ENCODE assay signal across 8 cellular contexts in genomic region chr17:72030067-72030899, GRCh38.
DNase-seq lines count a peak whose midpoint lies in the region; ATAC-seq, FAIRE-seq and TF ChIP-seq lines count a peak whose summit lies in the region.

No MANE protein-coding gene starts in this region.

- H3K4me1 ChIP-seq in HepG2 (ENCODE audit: insufficient read depth, low read length), result peaks cover 11% of the 10 kb centered on the region

- WGBS in HepG2 (ENCODE audit: low lambda C conversion rate), result 9% methylated on average over 20 of the region's 22 CpGs

- BruUV-seq in HepG2 (replicated peaks; lab: Mats Ljungman, UMichigan), result no TSS peak

- H2AFZ ChIP-seq in HepG2 (ENCODE audit: low read length), result peak overlapping the region; percentile 86

- peak; percentile 60; the same call in 1 of the 2 replicates for TF ChIP-seq POLR2A in Raji (IDR thresholded peaks at IDR 0.05; ENCODE audit: insufficient read depth, low read depth, low read length)
- no peak for TF ChIP-seq POLR2A in HepG2 (IDR thresholded peaks at IDR 0.05; ENCODE audit: insufficient read depth in 1 of 2, low read depth in 2 of 2, low read length in 2 of 2)

- H4K20me1 ChIP-seq in HepG2 (ENCODE audit: insufficient read depth, low read length), result no peaks in the 10 kb centered on the region

- peak overlapping the region; percentile 76 for H3K4me2 ChIP-seq in HepG2 (ENCODE audit: low read depth, low read length)

- TF ChIP-seq RAD21 in HepG2 (CRISPR knock-in tag; IDR thresholded peaks at IDR 0.05), result no peak

- FAIRE-seq in GM19239 (lab: Jason Lieb, UNC) (peak; percentile 99), HepG2 (lab: Jason Lieb, UNC) (no peak)

- H3K27ac ChIP-seq in coronary artery (no peak overlapping the region), HepG2 (ENCODE audit: extremely low read length, insufficient read depth, low read length) (no peak overlapping the region)

- peaks cover 0 to 21% of the 10 kb centered on the region in 2 experiments; a peak in 3 of 5 replicates for H3K27me3 ChIP-seq in HepG2 (ENCODE audit: control insufficient read depth in 1 of 2, insufficient read depth in 2 of 2, low read length in 2 of 2)

- H3K9ac ChIP-seq in HepG2 (ENCODE audit: insufficient read depth, low read depth, low read length), result no peak overlapping the region

- H3K4me3 ChIP-seq in coronary artery, result peak overlapping the region; percentile 72
- H3K4me3 ChIP-seq in HepG2 (replicated peaks in 1 of 3; ENCODE audit: insufficient read depth in 1 of 3, low read depth in 2 of 3, low read length in 3 of 3), result peak overlapping the region; percentile 20 to 58 (median 47); a peak in 4 of 6 replicates

- peak; percentile 79 for ATAC-seq in HG03280 (IDR thresholded peaks at IDR 0.05; ENCODE audit: unreplicated experiment)
- peak; percentile 88 for ATAC-seq in HepG2
- no peak for ATAC-seq in stimulated activated naive CD8-positive, alpha-beta T cell treated with anti-CD3 and anti-CD28 coated beads, Interleukin-15, Interleukin-2, amounts not matched to agents 100 U/mL and 50 U/mL, for 24 hours

- no peaks in the 10 kb centered on the region for H3K9me3 ChIP-seq in HepG2 (ENCODE audit: low read length)

- DNase-seq in D341Med (ENCODE audit: low spot score) (peak; percentile 46), GM19239 (ENCODE audit: insufficient read length, low spot score) (peak; percentile 16), coronary artery (ENCODE audit: low spot score) (no peak), HepG2 (ENCODE audit: low spot score) (peak; percentile 16), HK-2 (ENCODE audit: unreplicated experiment) (no peak)
- DNase-seq in stimulated activated naive CD8-positive, alpha-beta T cell treated with anti-CD3 and anti-CD28 coated beads, Interleukin-15, Interleukin-2, amounts not matched to agents 100 U/mL and 50 U/mL, for 24 hours, result peak; percentile 23

- CTCF ChIA-PET in HepG2 (lab: Yijun Ruan, JAX; ENCODE audit: low intra/inter-chr PET ratio, low total read pairs), result no interaction called here

- no peaks in the 10 kb centered on the region for H3K79me2 ChIP-seq in HepG2 (ENCODE audit: insufficient read depth, low read length)

- POLR2A ChIA-PET in HepG2 (lab: Yijun Ruan, JAX), result no interaction called here

- TF ChIP-seq EP300 in HepG2 (IDR thresholded peaks at IDR 0.05; ENCODE audit: low read depth in 2 of 2, low read length in 2 of 2) (no peak), HepG2 (CRISPR knock-in tag; IDR thresholded peaks at IDR 0.05; ENCODE audit: borderline replicate concordance) (no peak)

- in situ Hi-C loops in HepG2 (cut with HindIII; ENCODE audit: extremely low pct_ligation_motif_present, low pct_unique_long_range_greater_than_20kb), result no loop called here

- intact Hi-C loops in HepG2 (cut with micrococcal nuclease; ENCODE audit: unreplicated experiment), result no loop called here

- TF ChIP-seq CTCF in coronary artery (IDR thresholded peaks at IDR 0.05) (peak; percentile 15), HepG2 (CRISPR knock-in tag; IDR thresholded peaks at IDR 0.05) (peak; percentile 28; the same call in 1 of the 2 replicates)

- H3K36me3 ChIP-seq in HepG2 (replicated peaks in 1 of 2; ENCODE audit: control insufficient read depth in 1 of 2, insufficient read depth in 2 of 2, low read length in 2 of 2), result no peaks in the 10 kb centered on the region

TF ChIP-seq in HepG2, 621 proteins besides CTCF, POLR2A, EP300 and RAD21 (continues in another document):
- TF ChIP-seq, protein P1, sequence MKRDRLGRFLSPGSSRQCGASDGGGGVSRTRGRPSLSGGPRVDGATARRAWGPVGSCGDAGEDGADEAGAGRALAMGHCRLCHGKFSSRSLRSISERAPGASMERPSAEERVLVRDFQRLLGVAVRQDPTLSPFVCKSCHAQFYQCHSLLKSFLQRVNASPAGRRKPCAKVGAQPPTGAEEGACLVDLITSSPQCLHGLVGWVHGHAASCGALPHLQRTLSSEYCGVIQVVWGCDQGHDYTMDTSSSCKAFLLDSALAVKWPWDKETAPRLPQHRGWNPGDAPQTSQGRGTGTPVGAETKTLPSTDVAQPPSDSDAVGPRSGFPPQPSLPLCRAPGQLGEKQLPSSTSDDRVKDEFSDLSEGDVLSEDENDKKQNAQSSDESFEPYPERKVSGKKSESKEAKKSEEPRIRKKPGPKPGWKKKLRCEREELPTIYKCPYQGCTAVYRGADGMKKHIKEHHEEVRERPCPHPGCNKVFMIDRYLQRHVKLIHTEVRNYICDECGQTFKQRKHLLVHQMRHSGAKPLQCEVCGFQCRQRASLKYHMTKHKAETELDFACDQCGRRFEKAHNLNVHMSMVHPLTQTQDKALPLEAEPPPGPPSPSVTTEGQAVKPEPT (CRISPR knock-in tag; IDR thresholded peaks at IDR 0.05; ENCODE audit: low read depth), result no peak
- TF ChIP-seq, protein P2, sequence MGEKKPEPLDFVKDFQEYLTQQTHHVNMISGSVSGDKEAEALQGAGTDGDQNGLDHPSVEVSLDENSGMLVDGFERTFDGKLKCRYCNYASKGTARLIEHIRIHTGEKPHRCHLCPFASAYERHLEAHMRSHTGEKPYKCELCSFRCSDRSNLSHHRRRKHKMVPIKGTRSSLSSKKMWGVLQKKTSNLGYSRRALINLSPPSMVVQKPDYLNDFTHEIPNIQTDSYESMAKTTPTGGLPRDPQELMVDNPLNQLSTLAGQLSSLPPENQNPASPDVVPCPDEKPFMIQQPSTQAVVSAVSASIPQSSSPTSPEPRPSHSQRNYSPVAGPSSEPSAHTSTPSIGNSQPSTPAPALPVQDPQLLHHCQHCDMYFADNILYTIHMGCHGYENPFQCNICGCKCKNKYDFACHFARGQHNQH (CRISPR knock-in tag; IDR thresholded peaks at IDR 0.05), result no peak
- no peak for TF ChIP-seq ZNF235 (CRISPR knock-in tag; IDR thresholded peaks at IDR 0.05; ENCODE audit: borderline replicate concordance)
- no peak for TF ChIP-seq U2AF2 (IDR thresholded peaks at IDR 0.05; ENCODE audit: low read depth, low read length)
- TF ChIP-seq, protein P3, sequence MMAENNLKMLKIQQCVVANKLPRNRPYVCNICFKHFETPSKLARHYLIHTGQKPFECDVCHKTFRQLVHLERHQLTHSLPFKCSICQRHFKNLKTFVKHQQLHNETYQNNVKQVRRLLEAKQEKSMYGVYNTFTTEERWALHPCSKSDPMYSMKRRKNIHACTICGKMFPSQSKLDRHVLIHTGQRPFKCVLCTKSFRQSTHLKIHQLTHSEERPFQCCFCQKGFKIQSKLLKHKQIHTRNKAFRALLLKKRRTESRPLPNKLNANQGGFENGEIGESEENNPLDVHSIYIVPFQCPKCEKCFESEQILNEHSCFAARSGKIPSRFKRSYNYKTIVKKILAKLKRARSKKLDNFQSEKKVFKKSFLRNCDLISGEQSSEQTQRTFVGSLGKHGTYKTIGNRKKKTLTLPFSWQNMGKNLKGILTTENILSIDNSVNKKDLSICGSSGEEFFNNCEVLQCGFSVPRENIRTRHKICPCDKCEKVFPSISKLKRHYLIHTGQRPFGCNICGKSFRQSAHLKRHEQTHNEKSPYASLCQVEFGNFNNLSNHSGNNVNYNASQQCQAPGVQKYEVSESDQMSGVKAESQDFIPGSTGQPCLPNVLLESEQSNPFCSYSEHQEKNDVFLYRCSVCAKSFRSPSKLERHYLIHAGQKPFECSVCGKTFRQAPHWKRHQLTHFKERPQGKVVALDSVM (CRISPR knock-in tag; IDR thresholded peaks at IDR 0.05), result peak; percentile 30; the same call in 1 of the 2 replicates
- TF ChIP-seq TEAD2 (CRISPR knock-in tag; IDR thresholded peaks at IDR 0.05), result no peak
- TF ChIP-seq ZNF432 (CRISPR knock-in tag; IDR thresholded peaks at IDR 0.05; ENCODE audit: borderline replicate concordance), result no peak
- no peak for TF ChIP-seq ZNF451 (CRISPR knock-in tag; IDR thresholded peaks at IDR 0.05)
- no peak for TF ChIP-seq KMT2B (CRISPR knock-in tag; IDR thresholded peaks at IDR 0.05)
- no peak for TF ChIP-seq ZNF619 (CRISPR knock-in tag; IDR thresholded peaks at IDR 0.05)
- 0 out of 2 replicates have a peak, but pooled peaks have one; percentile 29 for TF ChIP-seq PATZ1 (CRISPR knock-in tag; IDR thresholded peaks at IDR 0.05)
- TF ChIP-seq GLMP (CRISPR knock-in tag; IDR thresholded peaks at IDR 0.05; ENCODE audit: borderline replicate concordance), result no peak
- no peak for TF ChIP-seq FOXP1 (IDR thresholded peaks at IDR 0.05)
- no peak for TF ChIP-seq FOXP1 (CRISPR knock-in tag; IDR thresholded peaks at IDR 0.05)
- TF ChIP-seq CREB1 (IDR thresholded peaks at IDR 0.05), result no peak
- no peak for TF ChIP-seq CREB1 (CRISPR knock-in tag; IDR thresholded peaks at IDR 0.05)
- 0 out of 2 replicates have a peak, but pooled peaks have one; percentile 50 for TF ChIP-seq ZNF274 (CRISPR knock-in tag; IDR thresholded peaks at IDR 0.05)
- no peak for TF ChIP-seq RCOR2 (CRISPR knock-in tag; IDR thresholded peaks at IDR 0.05)
- TF ChIP-seq ZNF329 (CRISPR knock-in tag; IDR thresholded peaks at IDR 0.05; ENCODE audit: low read depth), result no peak
- TF ChIP-seq ZNF484 (CRISPR knock-in tag; IDR thresholded peaks at IDR 0.05; ENCODE audit: borderline replicate concordance, low read depth), result no peak

Comparison
In these comparisons a context has a peak if more than half of its experiments do, and no peak if none do; other contexts are left out.
1. DNase-seq: peak in D341Med (single experiment), GM19239 (single experiment), HepG2 (single experiment) and stimulated activated naive CD8-positive, alpha-beta T cell treated with anti-CD3 and anti-CD28 coated beads, Interleukin-15, Interleukin-2, amounts not matched to agents 100 U/mL and 50 U/mL, for 24 hours (single experiment); none in coronary artery (single experiment) and HK-2 (single experiment).